ENCODE assay signal across 17 cellular contexts in genomic region chr7:63233881-63234280, GRCh38.
A peak's percentile ranks its signal among the peaks of the same experiment; 100 is the strongest.
DNase-seq lines count a peak whose midpoint lies in the region; ATAC-seq and TF ChIP-seq lines count a peak whose summit lies in the region.
"Had no signal": no experiment of that assay in that cellular context is flagged by ENCODE, and none has a peak within 500 bp of the region (broad histone marks: within the 10 kb centered on the region; RNA-seq: fewer than 3 reads in every experiment).

No MANE protein-coding gene starts in this region.

- in situ Hi-C loops in GM13976 (cut with MboI; ENCODE audit: low sequenced_read_pairs, unreplicated experiment): no loop called here

- intact Hi-C loops in aorta (cut with DNase I) (no loop called here), left colon (cut with DNase I, micrococcal nuclease) (no loop called here)

- H3K36me3 ChIP-seq in H7 (replicated peaks; ENCODE audit: control insufficient read depth, insufficient read depth, low read length): no peaks in the 10 kb centered on the region
- no peaks in the 10 kb centered on the region for H3K36me3 ChIP-seq in aorta (ENCODE audit: control insufficient read depth in 1 of 2, insufficient read depth in 2 of 2, low read length in 1 of 2)
- H3K36me3 ChIP-seq: BLaER1 treated with 17β-estradiol and CSF1 and Interleukin-3, amounts not matched to agents 10 nM and 100 nM had no signal

- ATAC-seq in aorta (ENCODE audit: low FRiP score) (peak; percentile 26), left colon (no peak)
- ATAC-seq: CD8-positive, alpha-beta T cell had no signal

- no peak for TF ChIP-seq CTCF in GM13976 (IDR thresholded peaks at IDR 0.05; ENCODE audit: borderline replicate concordance, control extremely low read depth, extremely low read depth, insufficient read depth, missing control alignments)

- H3K4me3 ChIP-seq in H7 (ENCODE audit: insufficient read depth, low read depth, low read length): no peak overlapping the region
- H3K4me3 ChIP-seq in aorta (ENCODE audit: low read length in 2 of 2): no peak overlapping the region
- H3K4me3 ChIP-seq: BLaER1 treated with 17β-estradiol and CSF1 and Interleukin-3, amounts not matched to agents 10 nM and 100 nM had no signal

- H3K4me1 ChIP-seq in aorta (ENCODE audit: control insufficient read depth in 1 of 2, insufficient read depth in 2 of 2, low read length in 2 of 2): no peaks in the 10 kb centered on the region
- H3K4me1 ChIP-seq: BLaER1 treated with 17β-estradiol and CSF1 and Interleukin-3, amounts not matched to agents 10 nM and 100 nM; Caco-2 had no signal

- H3K27me3 ChIP-seq in H7 (ENCODE audit: control insufficient read depth, insufficient read depth, low read length) (no peaks in the 10 kb centered on the region), aorta (ENCODE audit: control insufficient read depth in 1 of 2, insufficient read depth in 2 of 2, low read length in 1 of 2) (no peaks in the 10 kb centered on the region)
- H3K27me3 ChIP-seq: BLaER1 treated with 17β-estradiol and CSF1 and Interleukin-3, amounts not matched to agents 10 nM and 100 nM had no signal

- H3K9me3 ChIP-seq in aorta (ENCODE audit: control insufficient read depth, low read length): no peaks in the 10 kb centered on the region

- DNase-seq in GM13976 (ENCODE audit: low spot score) (peak; percentile 7), H7 (peak; percentile 4), iPS-NIHi11 (ENCODE audit: low spot score) (peak; percentile 1), aorta (no peak), UCSD-AML1 (lab: John Stamatoyannopoulos, UW; ENCODE audit: unreplicated experiment) (no peak), left colon (no peak), Ammon's horn (ENCODE audit: low spot score) (no peak)
- DNase-seq: 8988T; ACHN; Caco-2; Calu3; CD4-positive, alpha-beta T cell; CD8-positive, alpha-beta T cell; DMS79 treated with DMSO at 0.1 percent for 48 hours; GF-D8 had no signal

- no peak overlapping the region for H3K27ac ChIP-seq in aorta (ENCODE audit: low read depth in 1 of 2, low read length in 2 of 2)
- H3K27ac ChIP-seq: BLaER1 treated with 17β-estradiol and CSF1 and Interleukin-3, amounts not matched to agents 10 nM and 100 nM; C4-2B had no signal

- WGBS in aorta, 2 donors: 85 to 86% methylated on average over 10 of the region's 10 CpGs

Comparison
In these comparisons a context has a peak if more than half of its experiments do, and no peak if none do; other contexts are left out.
1. DNase-seq: peak in GM13976 (single experiment), H7 (single experiment) and iPS-NIHi11 (single experiment); none in aorta (0 of 2), UCSD-AML1 (single experiment), left colon (0 of 2) and Ammon's horn (single experiment).